Comparison of ENCODE assay signal across 14 cellular contexts in genomic region chr9:27471789-27472585, GRCh38. TPM values are rescaled to one million over a fixed set of nuclear protein-coding genes. Genes with fewer than 3 reads are reported as not detected.
DNase-seq lines count a peak whose midpoint lies in the region; ATAC-seq and TF ChIP-seq lines count a peak whose summit lies in the region.
"Had no signal": no experiment of that assay in that cellular context is flagged by ENCODE, and none has a peak within 500 bp of the region (broad histone marks: within the 10 kb centered on the region; RNA-seq: fewer than 3 reads in every experiment).

No MANE protein-coding gene starts in this region.

- H3K4me1 Mint-ChIP-seq in WTC11 = peaks cover 48% of the 10 kb centered on the region

- POLR2A ChIA-PET in WTC11 (lab: Charles Lee) = no interaction called here

- CTCF ChIA-PET in WTC11 (lab: Charles Lee) = interaction anchor here (1.1 kb wide), 1 partner anchor 139 kb away, joined by 3 read pairs; no protein-coding TSS in a partner anchor

- peak overlapping the region; percentile 16; the same call in 1 of the 2 replicates for H3K27ac Mint-ChIP-seq in WTC11
- H3K27ac Mint-ChIP-seq: activated naive CD8-positive, alpha-beta T cell treated with anti-CD3 and anti-CD28 coated beads, Interleukin-2, amount 10 ng/mL, durations not matched to agents 7 days and 5 days; progenitor cell of endocrine pancreas had no signal

- H3K27me3 Mint-ChIP-seq in WTC11 (ENCODE audit: low read depth) = no peaks in the 10 kb centered on the region
- H3K27me3 Mint-ChIP-seq: activated naive CD8-positive, alpha-beta T cell treated with anti-CD3 and anti-CD28 coated beads, Interleukin-2, amount 10 ng/mL, durations not matched to agents 7 days and 5 days; IgD-negative memory B cell; progenitor cell of endocrine pancreas had no signal

- ATAC-seq in WTC11 (no peak), GM18858 (IDR thresholded peaks at IDR 0.05; ENCODE audit: unreplicated experiment) (no peak), GM21737 (IDR thresholded peaks at IDR 0.05; ENCODE audit: unreplicated experiment) (no peak)

- DNase-seq in GM03348 (ENCODE audit: low spot score) (peak; percentile 58), WTC11 (ENCODE audit: low spot score) (no peak), globus pallidus (ENCODE audit: low spot score) (peak; percentile 42), smooth muscle cell of the brain vasculature (ENCODE audit: low read depth, low spot score) (peak; percentile 32), mesenteric fat pad (ENCODE audit: low spot score) (no peak), retina (no peak)
- DNase-seq: activated naive CD8-positive, alpha-beta T cell treated with anti-CD3 and anti-CD28 coated beads, Interleukin-2, amount 10 ng/mL, durations not matched to agents 7 days and 5 days; NCI-H1417 treated with DMSO at 0.1 percent for 48 hours; NCI-H748 treated with DMSO at 0.1 percent for 48 hours; stimulated activated CD4-positive, alpha-beta T cell treated with anti-CD3 and anti-CD28 coated beads, Interleukin-2, amount 100 ng/mL, for 24 hours had no signal

- no peak overlapping the region for H3K4me3 Mint-ChIP-seq in WTC11
- H3K4me3 Mint-ChIP-seq: activated naive CD8-positive, alpha-beta T cell treated with anti-CD3 and anti-CD28 coated beads, Interleukin-2, amount 10 ng/mL, durations not matched to agents 7 days and 5 days had no signal

- TF ChIP-seq CTCF in WTC11 (IDR thresholded peaks at IDR 0.05) = no peak

- no peaks in the 10 kb centered on the region for H3K36me3 Mint-ChIP-seq in WTC11

- H3K9me3 Mint-ChIP-seq in WTC11 = no peaks in the 10 kb centered on the region
- H3K9me3 Mint-ChIP-seq: IgD-negative memory B cell had no signal

TF ChIP-seq in WTC11, 78 proteins besides CTCF, POLR2A, EP300 and RAD21:
- TF ChIP-seq FOXP1 (CRISPR knock-in tag; IDR thresholded peaks at IDR 0.05; ENCODE audit: borderline replicate concordance) (no peak), TCF7 (CRISPR knock-in tag; IDR thresholded peaks at IDR 0.05; ENCODE audit: low read depth) (no peak), ZNF317 (CRISPR knock-in tag; IDR thresholded peaks at IDR 0.05; ENCODE audit: borderline replicate concordance, low read depth) (no peak), ATF3 (CRISPR knock-in tag; conservative IDR thresholded peaks at IDR 0.05) (no peak), TEAD1 (CRISPR knock-in tag; IDR thresholded peaks at IDR 0.05) (no peak), NFE2L1 (CRISPR knock-in tag; IDR thresholded peaks at IDR 0.05) (no peak), RORB (CRISPR knock-in tag; IDR thresholded peaks at IDR 0.05) (no peak), ESRRA (CRISPR knock-in tag; IDR thresholded peaks at IDR 0.05; ENCODE audit: borderline replicate concordance) (no peak), ZNF281 (CRISPR knock-in tag; IDR thresholded peaks at IDR 0.05) (no peak), EMX1 (CRISPR knock-in tag; IDR thresholded peaks at IDR 0.05) (no peak)
- TF ChIP-seq, protein P1, sequence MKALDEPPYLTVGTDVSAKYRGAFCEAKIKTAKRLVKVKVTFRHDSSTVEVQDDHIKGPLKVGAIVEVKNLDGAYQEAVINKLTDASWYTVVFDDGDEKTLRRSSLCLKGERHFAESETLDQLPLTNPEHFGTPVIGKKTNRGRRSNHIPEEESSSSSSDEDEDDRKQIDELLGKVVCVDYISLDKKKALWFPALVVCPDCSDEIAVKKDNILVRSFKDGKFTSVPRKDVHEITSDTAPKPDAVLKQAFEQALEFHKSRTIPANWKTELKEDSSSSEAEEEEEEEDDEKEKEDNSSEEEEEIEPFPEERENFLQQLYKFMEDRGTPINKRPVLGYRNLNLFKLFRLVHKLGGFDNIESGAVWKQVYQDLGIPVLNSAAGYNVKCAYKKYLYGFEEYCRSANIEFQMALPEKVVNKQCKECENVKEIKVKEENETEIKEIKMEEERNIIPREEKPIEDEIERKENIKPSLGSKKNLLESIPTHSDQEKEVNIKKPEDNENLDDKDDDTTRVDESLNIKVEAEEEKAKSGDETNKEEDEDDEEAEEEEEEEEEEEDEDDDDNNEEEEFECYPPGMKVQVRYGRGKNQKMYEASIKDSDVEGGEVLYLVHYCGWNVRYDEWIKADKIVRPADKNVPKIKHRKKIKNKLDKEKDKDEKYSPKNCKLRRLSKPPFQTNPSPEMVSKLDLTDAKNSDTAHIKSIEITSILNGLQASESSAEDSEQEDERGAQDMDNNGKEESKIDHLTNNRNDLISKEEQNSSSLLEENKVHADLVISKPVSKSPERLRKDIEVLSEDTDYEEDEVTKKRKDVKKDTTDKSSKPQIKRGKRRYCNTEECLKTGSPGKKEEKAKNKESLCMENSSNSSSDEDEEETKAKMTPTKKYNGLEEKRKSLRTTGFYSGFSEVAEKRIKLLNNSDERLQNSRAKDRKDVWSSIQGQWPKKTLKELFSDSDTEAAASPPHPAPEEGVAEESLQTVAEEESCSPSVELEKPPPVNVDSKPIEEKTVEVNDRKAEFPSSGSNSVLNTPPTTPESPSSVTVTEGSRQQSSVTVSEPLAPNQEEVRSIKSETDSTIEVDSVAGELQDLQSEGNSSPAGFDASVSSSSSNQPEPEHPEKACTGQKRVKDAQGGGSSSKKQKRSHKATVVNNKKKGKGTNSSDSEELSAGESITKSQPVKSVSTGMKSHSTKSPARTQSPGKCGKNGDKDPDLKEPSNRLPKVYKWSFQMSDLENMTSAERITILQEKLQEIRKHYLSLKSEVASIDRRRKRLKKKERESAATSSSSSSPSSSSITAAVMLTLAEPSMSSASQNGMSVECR (CRISPR knock-in tag; IDR thresholded peaks at IDR 0.05; ENCODE audit: borderline replicate concordance) = no peak
- TF ChIP-seq, protein P2, sequence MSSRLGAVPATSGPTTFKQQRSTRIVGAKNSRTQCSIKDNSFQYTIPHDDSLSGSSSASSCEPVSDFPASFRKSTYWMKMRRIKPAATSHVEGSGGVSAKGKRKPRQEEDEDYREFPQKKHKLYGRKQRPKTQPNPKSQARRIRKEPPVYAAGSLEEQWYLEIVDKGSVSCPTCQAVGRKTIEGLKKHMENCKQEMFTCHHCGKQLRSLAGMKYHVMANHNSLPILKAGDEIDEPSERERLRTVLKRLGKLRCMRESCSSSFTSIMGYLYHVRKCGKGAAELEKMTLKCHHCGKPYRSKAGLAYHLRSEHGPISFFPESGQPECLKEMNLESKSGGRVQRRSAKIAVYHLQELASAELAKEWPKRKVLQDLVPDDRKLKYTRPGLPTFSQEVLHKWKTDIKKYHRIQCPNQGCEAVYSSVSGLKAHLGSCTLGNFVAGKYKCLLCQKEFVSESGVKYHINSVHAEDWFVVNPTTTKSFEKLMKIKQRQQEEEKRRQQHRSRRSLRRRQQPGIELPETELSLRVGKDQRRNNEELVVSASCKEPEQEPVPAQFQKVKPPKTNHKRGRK (CRISPR knock-in tag; IDR thresholded peaks at IDR 0.05; ENCODE audit: borderline replicate concordance) = no peak
- TF ChIP-seq, protein P3, sequence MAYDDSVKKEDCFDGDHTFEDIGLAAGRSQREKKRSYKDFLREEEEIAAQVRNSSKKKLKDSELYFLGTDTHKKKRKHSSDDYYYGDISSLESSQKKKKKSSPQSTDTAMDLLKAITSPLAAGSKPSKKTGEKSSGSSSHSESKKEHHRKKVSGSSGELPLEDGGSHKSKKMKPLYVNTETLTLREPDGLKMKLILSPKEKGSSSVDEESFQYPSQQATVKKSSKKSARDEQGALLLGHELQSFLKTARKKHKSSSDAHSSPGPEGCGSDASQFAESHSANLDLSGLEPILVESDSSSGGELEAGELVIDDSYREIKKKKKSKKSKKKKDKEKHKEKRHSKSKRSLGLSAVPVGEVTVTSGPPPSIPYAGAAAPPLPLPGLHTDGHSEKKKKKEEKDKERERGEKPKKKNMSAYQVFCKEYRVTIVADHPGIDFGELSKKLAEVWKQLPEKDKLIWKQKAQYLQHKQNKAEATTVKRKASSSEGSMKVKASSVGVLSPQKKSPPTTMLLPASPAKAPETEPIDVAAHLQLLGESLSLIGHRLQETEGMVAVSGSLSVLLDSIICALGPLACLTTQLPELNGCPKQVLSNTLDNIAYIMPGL (CRISPR knock-in tag; IDR thresholded peaks at IDR 0.05) = no peak
TF ChIP-seq in WTC11: peak in this region for 0.

RNA-seq across cellular contexts. Expression of gene IFNK, which starts 52.1 kb away (rescaled TPM):
- not detected in 3 replicates for total RNA-seq in WTC11 (2021)
- not detected for total RNA-seq in mesenteric fat pad
- total RNA-seq: activated naive CD8-positive, alpha-beta T cell treated with anti-CD3 and anti-CD28 coated beads, Interleukin-2, amount 10 ng/mL, durations not matched to agents 7 days and 5 days; progenitor cell of endocrine pancreas had no signal

RNA-seq across cellular contexts. Expression of gene MOB3B, which starts 57.6 kb away (rescaled TPM):
- total RNA-seq in WTC11 (2021) (18.9 to 25.1 TPM (median 20.9 TPM) in 3 replicates), mesenteric fat pad (3.8 TPM)

Comparison
In these comparisons a context has a peak if more than half of its experiments do, and no peak if none do; other contexts are left out.
1. DNase-seq: peak in GM03348 (single experiment), globus pallidus (single experiment) and smooth muscle cell of the brain vasculature (single experiment); none in WTC11 (single experiment), mesenteric fat pad (single experiment) and retina (single experiment).